12 cellular contexts compared by ENCODE assay signal in the genomic region with DNA sequence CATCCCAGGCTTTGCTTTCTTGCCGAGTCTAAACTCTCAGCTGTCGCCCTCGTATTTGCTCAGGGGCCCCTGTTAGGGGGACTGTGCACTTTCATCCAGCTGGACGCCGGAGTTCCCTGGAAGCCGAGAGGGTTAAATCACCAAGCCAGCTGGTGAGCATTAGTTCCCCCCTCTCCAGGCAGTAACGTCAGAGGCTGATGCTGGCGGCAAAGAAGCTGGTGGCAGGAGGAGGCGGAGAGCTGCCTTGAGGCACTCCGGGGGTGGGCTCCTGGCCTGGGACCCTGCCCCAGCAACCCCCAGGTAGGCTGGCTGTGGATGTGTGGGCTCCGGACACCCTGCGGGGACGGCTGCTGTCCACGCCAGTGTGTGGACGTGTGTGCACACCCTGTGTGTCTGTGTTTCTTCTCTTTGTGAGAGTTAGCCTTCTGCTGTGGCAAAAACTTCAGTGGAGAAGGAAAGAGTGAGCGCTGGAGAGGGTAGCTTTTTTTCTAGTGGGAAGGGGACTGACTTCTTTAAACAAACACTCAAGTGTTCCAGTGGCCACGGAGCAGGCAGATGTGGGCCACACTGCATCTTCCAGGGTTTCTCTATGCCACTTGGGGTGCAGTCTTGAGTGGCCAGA.
DNase-seq lines count a peak whose midpoint lies in the region; ATAC-seq, FAIRE-seq and TF ChIP-seq lines count a peak whose summit lies in the region.
"Had no signal": no experiment of that assay in that cellular context is flagged by ENCODE, and none has a peak within 500 bp of the region (broad histone marks: within the 10 kb centered on the region; RNA-seq: fewer than 3 reads in every experiment).

No MANE protein-coding gene starts in this region.

- peak overlapping the region in 1 of 2 experiments; percentile 86 for H3K14ac ChIP-seq in mesenchymal stem cell (ENCODE audit: low read length in 2 of 2)

- H2BK12ac ChIP-seq in mesenchymal stem cell (ENCODE audit: low read length in 2 of 2), result peak overlapping the region; percentile 69 to 95

- H3K4me1 ChIP-seq in mesenchymal stem cell (ENCODE audit: control insufficient read depth, insufficient read depth, low read depth, low read length), result peaks cover 34% of the 10 kb centered on the region

- peak; percentile 96 for FAIRE-seq in urothelium cell line (lab: Jason Lieb, UNC)
- FAIRE-seq: A204.1 had no signal

- H3K27ac ChIP-seq in mesenchymal stem cell (ENCODE audit: low read length, poor library complexity, severe bottlenecking), result peak overlapping the region; percentile 20

- H3K4me3 Mint-ChIP-seq in activated CD8-positive, alpha-beta memory T cell treated with anti-CD3 and anti-CD28 coated beads, Interleukin-2, amount 10 ng/mL, durations not matched to agents 7 days and 5 days, result no peak overlapping the region
- H3K4me3 Mint-ChIP-seq: activated B cell treated with CpG ODN at 0.5 μM for 24 hours had no signal

- H2AK5ac ChIP-seq in mesenchymal stem cell (ENCODE audit: low read length, severe bottlenecking), result peak overlapping the region; percentile 46

- no peak overlapping the region for H3K23ac ChIP-seq in mesenchymal stem cell (ENCODE audit: low read length in 2 of 2)

- H3K27me3 ChIP-seq in mesenchymal stem cell (ENCODE audit: control insufficient read depth in 1 of 2, insufficient read depth in 1 of 2, low read length in 2 of 2), result no peaks in the 10 kb centered on the region

- H3K79me1 ChIP-seq in mesenchymal stem cell (replicated peaks; ENCODE audit: low read length, poor library complexity, severe bottlenecking), result peaks cover 41% of the 10 kb centered on the region

- H2AFZ ChIP-seq in mesenchymal stem cell (ENCODE audit: low read depth, low read length), result peak overlapping the region; percentile 16

- ATAC-seq in activated CD8-positive, alpha-beta memory T cell treated with anti-CD3 and anti-CD28 coated beads, Interleukin-2, amount 10 ng/mL, durations not matched to agents 7 days and 5 days, result no peak

- H3K36me3 ChIP-seq in mesenchymal stem cell (ENCODE audit: control insufficient read depth in 1 of 2, insufficient read depth in 2 of 2, low read depth in 1 of 2, low read length in 2 of 2), result peaks cover 0 to 18% of the 10 kb centered on the region in 2 experiments

- peak overlapping the region; percentile 52 to 90 for H3K4ac ChIP-seq in mesenchymal stem cell (ENCODE audit: low read depth in 1 of 2, low read length in 2 of 2)

- no peaks in the 10 kb centered on the region for H3K36me3 Mint-ChIP-seq in activated CD8-positive, alpha-beta memory T cell treated with anti-CD3 and anti-CD28 coated beads, Interleukin-2, amount 10 ng/mL, durations not matched to agents 7 days and 5 days

- in situ Hi-C loops in astrocyte of the cerebellum (cut with HindIII; ENCODE audit: low sequenced_read_pairs), result no loop called here

- no peak overlapping the region for H2BK120ac ChIP-seq in mesenchymal stem cell (ENCODE audit: low read depth, low read length)

- H3K4me2 ChIP-seq in mesenchymal stem cell (ENCODE audit: low read length, poor library complexity, severe bottlenecking), result peak overlapping the region; percentile 56

- H3K4me3 ChIP-seq in astrocyte of the cerebellum (ENCODE audit: low read depth, low read length) (peak overlapping the region; percentile 17), mesenchymal stem cell (ENCODE audit: insufficient read depth in 1 of 2, low read depth in 1 of 2, low read length in 2 of 2) (peak overlapping the region in 1 of 2 experiments; percentile 64)

- H3K18ac ChIP-seq in mesenchymal stem cell (ENCODE audit: low read depth in 1 of 2, low read length in 2 of 2), result peak overlapping the region; percentile 92 to 95

- no peak overlapping the region for H2BK5ac ChIP-seq in mesenchymal stem cell (ENCODE audit: low read depth, low read length, poor library complexity, severe bottlenecking)

- 28% methylated on average over 17 of the region's 17 CpGs for WGBS in mesenchymal stem cell

- H3K9me3 ChIP-seq in mesenchymal stem cell (ENCODE audit: control insufficient read depth, low read length), result no peaks in the 10 kb centered on the region

- H4K91ac ChIP-seq in mesenchymal stem cell (ENCODE audit: low read length), result peak overlapping the region; percentile 96

- DNase-seq in NCI-H1417 (lab: John Stamatoyannopoulos, UW) (peak in 2 of 3 experiments; percentile 19 to 68), NCI-H1417 treated with DMSO at 0.1 percent for 48 hours (lab: John Stamatoyannopoulos, UW) (no peak), astrocyte of the cerebellum (ENCODE audit: low read depth) (peak; percentile 54), mesenchymal stem cell (peak; percentile 91), urothelium cell line (ENCODE audit: low spot score) (peak; percentile 53), globus pallidus (ENCODE audit: low spot score) (no peak), NCI-H774 (lab: John Stamatoyannopoulos, UW) (no peak)
- DNase-seq in activated CD8-positive, alpha-beta memory T cell treated with anti-CD3 and anti-CD28 coated beads, Interleukin-2, amount 10 ng/mL, durations not matched to agents 7 days and 5 days, result no peak
- DNase-seq: activated B cell treated with CpG ODN at 0.5 μM for 24 hours; central memory CD4-positive, alpha-beta T cell; NCI-H1930 had no signal

- CTCF ChIA-PET in activated CD8-positive, alpha-beta memory T cell treated with anti-CD3 and anti-CD28 coated beads, Interleukin-2, amount 10 ng/mL, durations not matched to agents 7 days and 5 days (lab: Charles Lee), result no interaction called here

- no peaks in the 10 kb centered on the region for H3K27me3 Mint-ChIP-seq in activated CD8-positive, alpha-beta memory T cell treated with anti-CD3 and anti-CD28 coated beads, Interleukin-2, amount 10 ng/mL, durations not matched to agents 7 days and 5 days
- H3K27me3 Mint-ChIP-seq: activated B cell treated with CpG ODN at 0.5 μM for 24 hours had no signal

- H3K27ac Mint-ChIP-seq in activated CD8-positive, alpha-beta memory T cell treated with anti-CD3 and anti-CD28 coated beads, Interleukin-2, amount 10 ng/mL, durations not matched to agents 7 days and 5 days, result no peak overlapping the region
- H3K27ac Mint-ChIP-seq: activated B cell treated with CpG ODN at 0.5 μM for 24 hours had no signal

- H3K9me3 Mint-ChIP-seq in activated CD8-positive, alpha-beta memory T cell treated with anti-CD3 and anti-CD28 coated beads, Interleukin-2, amount 10 ng/mL, durations not matched to agents 7 days and 5 days (ENCODE audit: low read depth), result no peaks in the 10 kb centered on the region
- H3K9me3 Mint-ChIP-seq: activated B cell treated with CpG ODN at 0.5 μM for 24 hours had no signal

- peak overlapping the region; percentile 70 for H3K9ac ChIP-seq in mesenchymal stem cell (ENCODE audit: low read length)

- peak overlapping the region; percentile 77 for H4K8ac ChIP-seq in mesenchymal stem cell (ENCODE audit: low read length)

- no peak overlapping the region for H2BK15ac ChIP-seq in mesenchymal stem cell (ENCODE audit: low read depth, poor library complexity, severe bottlenecking)

- TF ChIP-seq CTCF in astrocyte of the cerebellum (IDR thresholded peaks at IDR 0.05; ENCODE audit: low read depth, low read length, missing control alignments), result no peak

- no peaks in the 10 kb centered on the region for H3K4me1 Mint-ChIP-seq in activated CD8-positive, alpha-beta memory T cell treated with anti-CD3 and anti-CD28 coated beads, Interleukin-2, amount 10 ng/mL, durations not matched to agents 7 days and 5 days
- H3K4me1 Mint-ChIP-seq: activated B cell treated with CpG ODN at 0.5 μM for 24 hours had no signal

Comparison
In these comparisons a context has a peak if more than half of its experiments do, and no peak if none do; other contexts are left out.
1. DNase-seq: peak in NCI-H1417 (2 of 3), astrocyte of the cerebellum (single experiment), mesenchymal stem cell (single experiment) and urothelium cell line (single experiment); none in NCI-H1417 treated with DMSO at 0.1 percent for 48 hours (single experiment), globus pallidus (single experiment), activated CD8-positive, alpha-beta memory T cell treated with anti-CD3 and anti-CD28 coated beads, Interleukin-2, amount 10 ng/mL, durations not matched to agents 7 days and 5 days (single experiment) and NCI-H774 (single experiment).